In genomic region chr19:33639034-33639681, GRCh38 we compare ENCODE assay signal across 20 cellular contexts. TPM values are rescaled to one million over a fixed set of nuclear protein-coding genes. Genes with fewer than 3 reads are reported as not detected.
A peak's percentile ranks its signal among the peaks of the same experiment; 100 is the strongest.
DNase-seq lines count a peak whose midpoint lies in the region; ATAC-seq, FAIRE-seq and TF ChIP-seq lines count a peak whose summit lies in the region.
"Had no signal": no experiment of that assay in that cellular context is flagged by ENCODE, and none has a peak within 500 bp of the region (broad histone marks: within the 10 kb centered on the region; RNA-seq: fewer than 3 reads in every experiment).

No MANE protein-coding gene starts in this region.

- 0 out of 2 replicates have a peak overlapping the region, but pooled peaks have one; percentile 45 for H3K9ac ChIP-seq in HUES64 (ENCODE audit: low read depth, low read length)

- TF ChIP-seq CTCF in D721Med (IDR thresholded peaks at IDR 0.05; ENCODE audit: insufficient read depth, missing control alignments) (no peak), endothelial cell (IDR thresholded peaks at IDR 0.05; ENCODE audit: unreplicated experiment) (no peak)

- H3K27ac Mint-ChIP-seq in endothelial cell (ENCODE audit: unreplicated experiment): peak overlapping the region; percentile 21
- H3K27ac Mint-ChIP-seq: activated naive CD4-positive, alpha-beta T cell treated with anti-CD3 and anti-CD28 coated beads for 36 hours; dendritic cell treated with granulocyte-macrophage colony-stimulating factor and Interleukin-4, amounts not matched to agents 40 ng/mL and 50 ng/mL, for 4 days; nephron progenitor cell had no signal

- no peaks in the 10 kb centered on the region for H3K36me3 ChIP-seq in HUES64 (ENCODE audit: insufficient read depth, low read length)

- no peak for FAIRE-seq in D721Med (lab: Jason Lieb, UNC)
- FAIRE-seq: GM12892 had no signal

- peaks cover 5% of the 10 kb centered on the region for H3K27me3 Mint-ChIP-seq in endothelial cell (ENCODE audit: unreplicated experiment)

- DNase-seq in D721Med (ENCODE audit: insufficient read length, low spot score) (peak; percentile 53), NCI-H345 (lab: John Stamatoyannopoulos, UW) (peak; percentile 72), endothelial cell (ENCODE audit: low spot score) (no peak), iPS-NIHi7 (ENCODE audit: extremely low spot score) (no peak), SIG-M5 (lab: John Stamatoyannopoulos, UW) (no peak), GDM1 (lab: John Stamatoyannopoulos, UW) (no peak)
- DNase-seq: activated CD4-positive, alpha-beta T cell treated with anti-CD3 and anti-CD28 coated beads for 1 hour; activated naive CD4-positive, alpha-beta T cell treated with anti-CD3 and anti-CD28 coated beads for 36 hours; erythroblast; GF-D8; GOT3; mesendoderm; nephron progenitor cell; PC-3; T1000 had no signal

- peak overlapping the region; percentile 88; the same call in 1 of the 2 replicates for H3K27ac ChIP-seq in HUES64 (ENCODE audit: low read depth, low read length)
- H3K27ac ChIP-seq: SK-N-MC had no signal

- 78% methylated on average over 14 of the region's 14 CpGs for WGBS in HUES64

- ATAC-seq in HG03439 (IDR thresholded peaks at IDR 0.05; ENCODE audit: unreplicated experiment): no peak
- ATAC-seq: PC-3 had no signal

- H3K9me3 ChIP-seq in HUES64 (ENCODE audit: insufficient read depth, low read depth, low read length): no peaks in the 10 kb centered on the region

- no peak overlapping the region for H3K4me3 Mint-ChIP-seq in endothelial cell (ENCODE audit: unreplicated experiment)
- H3K4me3 Mint-ChIP-seq: activated naive CD4-positive, alpha-beta T cell treated with anti-CD3 and anti-CD28 coated beads for 36 hours; dendritic cell treated with granulocyte-macrophage colony-stimulating factor and Interleukin-4, amounts not matched to agents 40 ng/mL and 50 ng/mL, for 4 days; nephron progenitor cell had no signal

- H3K36me3 Mint-ChIP-seq in endothelial cell (ENCODE audit: low read depth, unreplicated experiment): no peaks in the 10 kb centered on the region

- H3K4me1 ChIP-seq in HUES64 (ENCODE audit: insufficient read depth, low read length): peaks cover 25% of the 10 kb centered on the region

- peak overlapping the region; percentile 37; the same call in 1 of the 2 replicates for H3K4me3 ChIP-seq in HUES64 (ENCODE audit: low read length)
- H3K4me3 ChIP-seq: SK-N-MC had no signal

- no peaks in the 10 kb centered on the region for H3K9me3 Mint-ChIP-seq in endothelial cell (ENCODE audit: unreplicated experiment)
- H3K9me3 Mint-ChIP-seq: activated naive CD4-positive, alpha-beta T cell treated with anti-CD3 and anti-CD28 coated beads for 36 hours; dendritic cell treated with granulocyte-macrophage colony-stimulating factor and Interleukin-4, amounts not matched to agents 40 ng/mL and 50 ng/mL, for 4 days; nephron progenitor cell had no signal

- H3K27me3 ChIP-seq in HUES64 (ENCODE audit: insufficient read depth, low read length): no peaks in the 10 kb centered on the region

- H3K4me1 Mint-ChIP-seq in endothelial cell (ENCODE audit: unreplicated experiment): peaks cover 8% of the 10 kb centered on the region

RNA-seq across cellular contexts. Expression of gene CHST8, which starts 17.4 kb away (rescaled TPM):
- 5.7 TPM for polyA plus RNA-seq in HUES64 (2013, experiment 1 of 2)
- polyA plus RNA-seq in HUES64 (2013, experiment 2 of 2): 7.7 TPM
- 0.54 TPM for total RNA-seq in endothelial cell (ENCODE audit: unreplicated experiment)
- total RNA-seq: activated naive CD4-positive, alpha-beta T cell treated with anti-CD3 and anti-CD28 coated beads for 36 hours had no signal

Comparison
In these comparisons a context has a peak if more than half of its experiments do, and no peak if none do; other contexts are left out.
1. DNase-seq: peak in D721Med (single experiment) and NCI-H345 (single experiment); none in endothelial cell (single experiment), iPS-NIHi7 (single experiment), SIG-M5 (single experiment) and GDM1 (single experiment).